In genomic region chr6:56541736-56542366, GRCh38 we compare ENCODE assay signal across 1 cellular context.
TF ChIP-seq lines count a peak whose summit lies in the region.

No MANE protein-coding gene starts in this region.

TF ChIP-seq in SK-N-SH treated with all-trans-retinoic acid at 6 μM for 48 hours, 23 proteins besides CTCF, POLR2A, EP300 and RAD21:
- TF ChIP-seq TSHZ2 (CRISPR knock-in tag; IDR thresholded peaks at IDR 0.05): no peak
- no peak for TF ChIP-seq TCF4 (CRISPR knock-in tag; IDR thresholded peaks at IDR 0.05; ENCODE audit: borderline replicate concordance)
- no peak for TF ChIP-seq TOX (CRISPR knock-in tag; IDR thresholded peaks at IDR 0.05; ENCODE audit: borderline replicate concordance)
- TF ChIP-seq GLIS3 (CRISPR knock-in tag; IDR thresholded peaks at IDR 0.05): no peak
- TF ChIP-seq OSR1 (CRISPR knock-in tag; IDR thresholded peaks at IDR 0.05): no peak
- TF ChIP-seq CSRNP3 (CRISPR knock-in tag; IDR thresholded peaks at IDR 0.05): no peak
- no peak for TF ChIP-seq SNAI2 (CRISPR knock-in tag; IDR thresholded peaks at IDR 0.05)
- no peak for TF ChIP-seq ZNF70 (CRISPR knock-in tag; IDR thresholded peaks at IDR 0.05)
- TF ChIP-seq PATZ1 (CRISPR knock-in tag; IDR thresholded peaks at IDR 0.05; ENCODE audit: borderline replicate concordance): no peak
- no peak for TF ChIP-seq CSDC2 (CRISPR knock-in tag; IDR thresholded peaks at IDR 0.05)
- TF ChIP-seq ZFP3 (CRISPR knock-in tag; IDR thresholded peaks at IDR 0.05): no peak
- no peak for TF ChIP-seq BACH2 (CRISPR knock-in tag; IDR thresholded peaks at IDR 0.05; ENCODE audit: borderline replicate concordance)
TF ChIP-seq in SK-N-SH treated with all-trans-retinoic acid at 6 μM for 48 hours: peak in this region for 0.
